In genomic region chr1:185300152-185300551, GRCh38 we compare ENCODE assay signal across 17 cellular contexts.
"Had no signal": no experiment of that assay in that cellular context is flagged by ENCODE, and none has a peak within 500 bp of the region (broad histone marks: within the 10 kb centered on the region; RNA-seq: fewer than 3 reads in every experiment).

No MANE protein-coding gene starts in this region.

- H2AFZ ChIP-seq: neural progenitor cell had no signal

- H3K27ac ChIP-seq: ascending aorta, gastroesophageal sphincter, neural progenitor cell, ovary, right lobe of liver, upper lobe of left lung had no signal

- DNase-seq: activated CD4-positive, alpha-beta T cell treated with anti-CD3 and anti-CD28 coated beads, Interleukin-2, amount 50 U/mL, for 4 hours; activated CD4-positive, CD25-positive, alpha-beta regulatory T cell treated with anti-CD3 and anti-CD28 coated beads, Interleukin-2, amount 50 U/mL, for 72 hours; activated naive CD4-positive, alpha-beta T cell treated with anti-CD3 and anti-CD28 coated beads for 36 hours; activated naive CD8-positive, alpha-beta T cell treated with anti-CD3 and anti-CD28 coated beads, Interleukin-2, amount 50 U/mL, for 24 hours; islet precursor cell; naive B cell; ovary; right lobe of liver; stimulated activated CD4-positive, alpha-beta T cell treated with anti-CD3 and anti-CD28 coated beads, Interleukin-4, amount 100 ng/mL, for 4 hours; T-helper 9 cell; upper lobe of left lung had no signal

- H3K4me3 Mint-ChIP-seq: activated naive CD4-positive, alpha-beta T cell treated with anti-CD3 and anti-CD28 coated beads for 36 hours; activated naive CD8-positive, alpha-beta T cell treated with anti-CD3 and anti-CD28 coated beads, Interleukin-2, amount 50 U/mL, for 24 hours; activated T-helper 17 cell treated with anti-CD3 and anti-CD28 coated beads, Interleukin-2, amount 50 U/mL, for 72 hours; naive B cell; neural progenitor cell; stimulated activated naive CD8-positive, alpha-beta T cell treated with anti-CD3 and anti-CD28 coated beads, Interleukin-15, Interleukin-2, amounts not matched to agents 100 ng/mL and 50 ng/mL, for 24 hours had no signal

- H3K9ac ChIP-seq: neural progenitor cell had no signal

- ATAC-seq: activated naive CD8-positive, alpha-beta T cell treated with anti-CD3 and anti-CD28 coated beads, Interleukin-2, amount 50 U/mL, for 24 hours; activated T-helper 17 cell treated with anti-CD3 and anti-CD28 coated beads, Interleukin-2, amount 50 U/mL, for 72 hours; gastroesophageal sphincter; right lobe of liver had no signal

- H3K4me1 Mint-ChIP-seq: activated naive CD8-positive, alpha-beta T cell treated with anti-CD3 and anti-CD28 coated beads, Interleukin-2, amount 50 U/mL, for 24 hours; neural progenitor cell had no signal

- H3K27ac Mint-ChIP-seq: activated naive CD4-positive, alpha-beta T cell treated with anti-CD3 and anti-CD28 coated beads for 36 hours; activated naive CD8-positive, alpha-beta T cell treated with anti-CD3 and anti-CD28 coated beads, Interleukin-2, amount 50 U/mL, for 24 hours; activated T-helper 17 cell treated with anti-CD3 and anti-CD28 coated beads, Interleukin-2, amount 50 U/mL, for 72 hours; neural progenitor cell; stimulated activated naive CD8-positive, alpha-beta T cell treated with anti-CD3 and anti-CD28 coated beads, Interleukin-15, Interleukin-2, amounts not matched to agents 100 ng/mL and 50 ng/mL, for 24 hours had no signal

- H3K4me1 ChIP-seq: ascending aorta, gastroesophageal sphincter, neural progenitor cell, upper lobe of left lung had no signal

- H3K4me3 ChIP-seq: ascending aorta, gastroesophageal sphincter, neural progenitor cell, ovary, right lobe of liver, smooth muscle cell, upper lobe of left lung had no signal

- H3K36me3 ChIP-seq: ovary had no signal

- H3K27me3 ChIP-seq: ascending aorta, gastroesophageal sphincter, neural progenitor cell, ovary, right lobe of liver, upper lobe of left lung had no signal

- H3K4me2 ChIP-seq: neural progenitor cell, smooth muscle cell had no signal

- H3K27me3 Mint-ChIP-seq: activated naive CD8-positive, alpha-beta T cell treated with anti-CD3 and anti-CD28 coated beads, Interleukin-2, amount 50 U/mL, for 24 hours; activated T-helper 17 cell treated with anti-CD3 and anti-CD28 coated beads, Interleukin-2, amount 50 U/mL, for 72 hours; naive B cell; stimulated activated naive CD8-positive, alpha-beta T cell treated with anti-CD3 and anti-CD28 coated beads, Interleukin-15, Interleukin-2, amounts not matched to agents 100 ng/mL and 50 ng/mL, for 24 hours had no signal

- H3K9me3 ChIP-seq: ascending aorta, gastroesophageal sphincter, ovary, right lobe of liver, upper lobe of left lung had no signal

- H3K9me3 Mint-ChIP-seq: activated naive CD4-positive, alpha-beta T cell treated with anti-CD3 and anti-CD28 coated beads for 36 hours; activated naive CD8-positive, alpha-beta T cell treated with anti-CD3 and anti-CD28 coated beads, Interleukin-2, amount 50 U/mL, for 24 hours; activated T-helper 17 cell treated with anti-CD3 and anti-CD28 coated beads, Interleukin-2, amount 50 U/mL, for 72 hours; naive B cell; neural progenitor cell; stimulated activated naive CD8-positive, alpha-beta T cell treated with anti-CD3 and anti-CD28 coated beads, Interleukin-15, Interleukin-2, amounts not matched to agents 100 ng/mL and 50 ng/mL, for 24 hours had no signal
